Comparison of ENCODE assay signal across 8 cellular contexts in genomic region chr4:184649971-184650855, GRCh38. TPM values are rescaled to one million over a fixed set of nuclear protein-coding genes. Genes with fewer than 3 reads are reported as not detected.
DNase-seq lines count a peak whose midpoint lies in the region; ATAC-seq and TF ChIP-seq lines count a peak whose summit lies in the region.

No MANE protein-coding gene starts in this region.

- no peak overlapping the region for H2AFZ ChIP-seq in OCI-LY3 (ENCODE audit: low read depth, low read length)

- peak overlapping the region; percentile 74 for H3K4me2 ChIP-seq in OCI-LY3 (ENCODE audit: low read length)

- intact Hi-C loops in A673 (cut with micrococcal nuclease; ENCODE audit: unreplicated experiment) (loop anchor here (2.0 to 10.0 kb wide), 5 partner anchors 82 to 293 kb away; partner anchors contain the start of genes CENPU and IRF2), lower lobe of right lung (cut with DNase I) (no loop called here), thyroid gland (cut with DNase I) (no loop called here)

- H3K27me3 ChIP-seq in A673 (replicated peaks; ENCODE audit: insufficient read depth, low read depth, low read length, poor library complexity): no peaks in the 10 kb centered on the region
- H3K27me3 ChIP-seq in OCI-LY3 (ENCODE audit: low read depth, low read length): no peaks in the 10 kb centered on the region
- H3K27me3 ChIP-seq in lower lobe of right lung (ENCODE audit: low read depth): no peaks in the 10 kb centered on the region
- H3K27me3 ChIP-seq in thyroid gland: no peaks in the 10 kb centered on the region

- no peaks in the 10 kb centered on the region for H3K36me3 ChIP-seq in A673 (ENCODE audit: insufficient read depth, low read length, poor library complexity, severe bottlenecking)
- no peaks in the 10 kb centered on the region for H3K36me3 ChIP-seq in OCI-LY3 (replicated peaks; ENCODE audit: low read depth, low read length)
- H3K36me3 ChIP-seq in lower lobe of right lung: no peaks in the 10 kb centered on the region
- H3K36me3 ChIP-seq in thyroid gland: no peaks in the 10 kb centered on the region

- WGBS in thyroid gland, 2 donors: 32 to 37% methylated on average over 21 of the region's 21 CpGs

- no peaks in the 10 kb centered on the region for H3K9me3 ChIP-seq in A673 (ENCODE audit: low read depth, low read length, poor library complexity, severe bottlenecking)
- no peaks in the 10 kb centered on the region for H3K9me3 ChIP-seq in OCI-LY3 (ENCODE audit: insufficient read depth, low read length)
- no peaks in the 10 kb centered on the region for H3K9me3 ChIP-seq in lower lobe of right lung
- H3K9me3 ChIP-seq in thyroid gland: no peaks in the 10 kb centered on the region

- peak overlapping the region; percentile 72 for H3K9ac ChIP-seq in OCI-LY3 (ENCODE audit: low read length)

- peaks cover 35% of the 10 kb centered on the region for H3K4me1 ChIP-seq in A673 (ENCODE audit: insufficient read depth, low read length, poor library complexity, severe bottlenecking)
- peaks cover 7% of the 10 kb centered on the region; the same call in 1 of the 2 replicates for H3K4me1 ChIP-seq in OCI-LY3 (ENCODE audit: low read length)
- H3K4me1 ChIP-seq in lower lobe of right lung: peaks cover 37% of the 10 kb centered on the region
- peaks cover 21 to 25% of the 10 kb centered on the region in 2 donors for H3K4me1 ChIP-seq in thyroid gland

- H3K4me3 ChIP-seq in A673 (ENCODE audit: low read depth, low read length, poor library complexity, severe bottlenecking) (peak overlapping the region; percentile 94), OCI-LY3 (ENCODE audit: low read length) (peak overlapping the region; percentile 85), lower lobe of right lung (peak overlapping the region; percentile 66), thyroid gland (replicated peaks in 1 of 3) (peak overlapping the region; percentile 33 to 81 (median 67))

- no peak for TF ChIP-seq POLR2A in thyroid gland (IDR thresholded peaks at IDR 0.05)

- ATAC-seq in HG02840 (IDR thresholded peaks at IDR 0.05; ENCODE audit: low FRiP score, unreplicated experiment) (peak; percentile 19), lower lobe of right lung (peak; percentile 7 to 28), left lobe of liver (no peak)

- POLR2A ChIA-PET in A673 (lab: Charles Lee; ENCODE audit: low non-redundant PET): interaction anchor here (0.6 to 0.7 kb wide), 8 partner anchors 17 to 386 kb away, joined by 3 to 15 read pairs (median 6); no protein-coding TSS in a partner anchor

- H3K27ac ChIP-seq in A673 (ENCODE audit: low read depth, low read length, poor library complexity, severe bottlenecking): peak overlapping the region; percentile 91
- H3K27ac ChIP-seq in OCI-LY3 (ENCODE audit: low read length): peak overlapping the region; percentile 27; the same call in 1 of the 2 replicates
- peak overlapping the region; percentile 89 for H3K27ac ChIP-seq in caudate nucleus (ENCODE audit: low read depth, low read length)
- peak overlapping the region; percentile 83 for H3K27ac ChIP-seq in lower lobe of right lung
- peak overlapping the region; percentile 80 to 88 (median 82) for H3K27ac ChIP-seq in thyroid gland

- BruUV-seq in A673 (replicated peaks; lab: Mats Ljungman, UMichigan): TSS peak; percentile 92

- peaks cover 9% of the 10 kb centered on the region; the same call in 1 of the 2 replicates for H4K20me1 ChIP-seq in OCI-LY3 (ENCODE audit: insufficient read depth, low read length)

- peaks cover 37% of the 10 kb centered on the region for H3K79me2 ChIP-seq in OCI-LY3 (ENCODE audit: low read length)

- TF ChIP-seq CTCF in A673 (conservative IDR thresholded peaks at IDR 0.05; ENCODE audit: low read depth, low read length): no peak
- TF ChIP-seq CTCF in OCI-LY3 (IDR thresholded peaks at IDR 0.05; ENCODE audit: low read depth, low read length): no peak
- TF ChIP-seq CTCF in lower lobe of right lung (IDR thresholded peaks at IDR 0.05): no peak
- TF ChIP-seq CTCF in thyroid gland (IDR thresholded peaks at IDR 0.05): no peak

- in situ Hi-C loops in G401 (cut with HindIII; ENCODE audit: low sequenced_read_pairs): no loop called here

- DNase-seq in A673 (ENCODE audit: low spot score) (peak; percentile 51), G401 (ENCODE audit: low spot score) (peak; percentile 66), caudate nucleus (lab: John Stamatoyannopoulos, UW) (peak in 4 of 61 donors; percentile 27 to 63 (median 38)), lower lobe of right lung (no peak), thyroid gland (peak; percentile 19 to 37), left lobe of liver (ENCODE audit: low spot score) (no peak)

- CTCF ChIA-PET in A673 (lab: Charles Lee): interaction anchor here (0.6 to 1.0 kb wide), 5 partner anchors 34 to 605 kb away, joined by 3 to 6 read pairs (median 4); partner anchors contain the start of gene CENPU

RNA-seq across cellular contexts. Expression of gene PRIMPOL, which starts 0.7 kb away (rescaled TPM):
- total RNA-seq in A673 (2021) (25.7 and 28.4 TPM in 2 replicates), lower lobe of right lung (14.0 TPM), thyroid gland (10 to 100 TPM; 14.4 to 29.4 (median 22.3) TPM), left lobe of liver (5.9 TPM)
- 17.4 and 18.0 TPM in 2 replicates for total RNA-seq in G401 (2014; rRNA removed; shearing (Covaris generic))

RNA-seq across cellular contexts. Expression of gene CASP3, which starts 1.0 kb away (rescaled TPM):
- total RNA-seq in A673 (2021) (52.6 and 65.5 TPM in 2 replicates), lower lobe of right lung (17.8 TPM), thyroid gland (10 to 100 TPM; 10.1 to 23.6 (median 15.7) TPM), left lobe of liver (11.3 TPM)
- total RNA-seq in G401 (2014; rRNA removed; shearing (Covaris generic)): 50.4 and 63.7 TPM in 2 replicates

Comparison
In these comparisons a context has a peak if more than half of its experiments do, and no peak if none do; other contexts are left out.
1. DNase-seq: peak in A673 (single experiment), G401 (single experiment) and thyroid gland (2 of 2); none in lower lobe of right lung (single experiment) and left lobe of liver (single experiment).
2. H3K27ac ChIP-seq: peak in every context shown above with its lines; median percentile 91 in A673; 89 in caudate nucleus; 83 in lower lobe of right lung; 82 in thyroid gland; 27 in OCI-LY3.
3. Peak in every context shown above with its lines, with median percentiles within 50 percentile points of each other: H3K4me3 ChIP-seq.